21 cellular contexts compared by ENCODE assay signal in genomic region chr19:42542791-42543190, GRCh38. TPM values are rescaled to one million over a fixed set of nuclear protein-coding genes. Genes with fewer than 3 reads are reported as not detected.
"Had no signal": no experiment of that assay in that cellular context is flagged by ENCODE, and none has a peak within 500 bp of the region (broad histone marks: within the 10 kb centered on the region; RNA-seq: fewer than 3 reads in every experiment).

No MANE protein-coding gene starts in this region.

- H3K4me1 Mint-ChIP-seq: activated B cell treated with CpG ODN at 0.5 μM for 24 hours had no signal

- H3K4me3 ChIP-seq: hepatocyte, prostate gland, transverse colon had no signal

- H3K36me3 Mint-ChIP-seq: activated naive CD4-positive, alpha-beta T cell treated with anti-CD3 and anti-CD28 coated beads, Interleukin-2, amount 50 U/mL, for 72 hours had no signal

- H3K9me3 ChIP-seq: prostate gland, transverse colon had no signal

- DNase-seq: activated B cell treated with CpG ODN at 0.5 μM for 24 hours; activated CD4-positive, alpha-beta T cell treated with anti-CD3 and anti-CD28 coated beads for 48 hours; activated CD8-positive, alpha-beta T cell treated with anti-CD3 and anti-CD28 coated beads for 36 hours; activated gamma-delta T cell; activated T-cell treated with anti-CD3 and anti-CD28 coated beads, Interleukin-2, amount 50 U/mL, for 4 hours; dermis blood vessel endothelial cell; erythroblast; kidney glomerular epithelial cell; nephron progenitor cell; occipital lobe; right cardiac atrium; small intestine; stimulated activated CD4-positive, alpha-beta T cell treated with anti-CD3 and anti-CD28 coated beads, Interleukin-4, amount 100 ng/mL, for 24 hours; stimulated activated naive CD4-positive, alpha-beta T cell; substantia nigra; T-helper 2 cell; transverse colon had no signal

- H3K27ac ChIP-seq: hepatocyte, prostate gland, transverse colon had no signal

- H3K27me3 ChIP-seq: hepatocyte had no signal

- H3K36me3 ChIP-seq: prostate gland, transverse colon had no signal

- H3K4me1 ChIP-seq: prostate gland, transverse colon had no signal

- H3K9me3 Mint-ChIP-seq: activated B cell treated with CpG ODN at 0.5 μM for 24 hours; activated CD8-positive, alpha-beta T cell treated with anti-CD3 and anti-CD28 coated beads for 36 hours; activated naive CD4-positive, alpha-beta T cell treated with anti-CD3 and anti-CD28 coated beads, Interleukin-2, amount 50 U/mL, for 72 hours; activated T-cell treated with anti-CD3 and anti-CD28 coated beads, Interleukin-2, amount 50 U/mL, for 4 hours had no signal

- H3K27ac Mint-ChIP-seq: activated B cell treated with CpG ODN at 0.5 μM for 24 hours; activated CD8-positive, alpha-beta T cell treated with anti-CD3 and anti-CD28 coated beads for 36 hours; activated naive CD4-positive, alpha-beta T cell treated with anti-CD3 and anti-CD28 coated beads, Interleukin-2, amount 50 U/mL, for 72 hours; nephron progenitor cell had no signal

- H3K4me3 Mint-ChIP-seq: activated B cell treated with CpG ODN at 0.5 μM for 24 hours; activated CD8-positive, alpha-beta T cell treated with anti-CD3 and anti-CD28 coated beads for 36 hours; activated T-cell treated with anti-CD3 and anti-CD28 coated beads, Interleukin-2, amount 50 U/mL, for 4 hours; nephron progenitor cell had no signal

- ATAC-seq: activated CD8-positive, alpha-beta T cell treated with anti-CD3 and anti-CD28 coated beads for 36 hours; activated naive CD4-positive, alpha-beta T cell treated with anti-CD3 and anti-CD28 coated beads, Interleukin-2, amount 50 U/mL, for 72 hours; activated T-cell treated with anti-CD3 and anti-CD28 coated beads, Interleukin-2, amount 50 U/mL, for 4 hours; right cardiac atrium had no signal

RNA-seq across cellular contexts. Expression of gene CEACAM1, which starts 14.5 kb away (rescaled TPM):
- total RNA-seq: occipital lobe had no signal

RNA-seq across cellular contexts. Expression of gene CEACAM8, which starts 51.9 kb away (rescaled TPM):
- total RNA-seq: activated B cell treated with CpG ODN at 0.5 μM for 24 hours; activated CD8-positive, alpha-beta T cell treated with anti-CD3 and anti-CD28 coated beads for 36 hours; activated naive CD4-positive, alpha-beta T cell treated with anti-CD3 and anti-CD28 coated beads, Interleukin-2, amount 50 U/mL, for 72 hours; activated T-cell treated with anti-CD3 and anti-CD28 coated beads, Interleukin-2, amount 50 U/mL, for 4 hours; cerebellum; dermis blood vessel endothelial cell; hepatocyte; occipital lobe; prostate gland; right cardiac atrium had no signal
- polyA plus RNA-seq: hepatocyte, right cardiac atrium, small intestine had no signal
